Comparison of ENCODE assay signal across 17 cellular contexts in the genomic region with DNA sequence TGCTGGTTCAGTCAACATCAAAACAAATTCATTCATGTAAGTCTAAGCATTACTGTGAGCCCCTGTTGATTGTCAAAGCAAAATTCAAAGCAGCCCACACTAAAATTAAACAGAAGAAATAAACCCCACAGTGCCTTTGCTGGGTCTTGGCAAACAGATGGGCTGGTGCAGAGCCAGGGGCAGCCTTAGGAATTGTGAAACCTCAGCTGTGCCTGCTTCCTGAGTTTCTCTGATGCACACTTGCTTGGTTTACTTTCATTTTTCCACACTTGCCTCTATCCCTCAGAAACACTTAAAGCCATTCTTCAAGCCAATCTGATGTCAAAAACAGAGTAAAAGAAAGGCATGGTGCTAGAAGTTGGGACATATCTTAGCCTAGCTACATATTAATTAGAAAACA. TPM values are rescaled to one million over a fixed set of nuclear protein-coding genes. Genes with fewer than 3 reads are reported as not detected.
DNase-seq lines count a peak whose midpoint lies in the region; ATAC-seq and TF ChIP-seq lines count a peak whose summit lies in the region.
"Had no signal": no experiment of that assay in that cellular context is flagged by ENCODE, and none has a peak within 500 bp of the region (broad histone marks: within the 10 kb centered on the region; RNA-seq: fewer than 3 reads in every experiment).

No MANE protein-coding gene starts in this region.

- H3K27ac ChIP-seq in breast epithelium (no peak overlapping the region), right cardiac atrium (ENCODE audit: low read length) (no peak overlapping the region), tibial artery (no peak overlapping the region)
- H3K27ac ChIP-seq: ascending aorta had no signal

- H3K27me3 Mint-ChIP-seq in MCF 10A (ENCODE audit: insufficient read depth, unreplicated experiment): no peaks in the 10 kb centered on the region
- H3K27me3 Mint-ChIP-seq: activated B cell treated with CpG ODN at 0.5 μM for 24 hours had no signal

- in situ Hi-C loops in astrocyte of the cerebellum (cut with HindIII; ENCODE audit: low sequenced_read_pairs): no loop called here

- POLR2A ChIA-PET in MCF 10A (lab: Yijun Ruan, JAX): no interaction called here
- POLR2A ChIA-PET in GM10248 (lab: Yijun Ruan, JAX): no interaction called here

- H3K9me3 Mint-ChIP-seq in MCF 10A (ENCODE audit: unreplicated experiment): peaks cover 14% of the 10 kb centered on the region

- H3K9me3 ChIP-seq in breast epithelium (no peaks in the 10 kb centered on the region), right cardiac atrium (ENCODE audit: control insufficient read depth, low read length) (no peaks in the 10 kb centered on the region), tibial artery (no peaks in the 10 kb centered on the region)
- H3K9me3 ChIP-seq: ascending aorta, HAP-1 had no signal

- ATAC-seq in right cardiac atrium: peak; percentile 76 to 78

- no peak overlapping the region for H3K4me3 Mint-ChIP-seq in MCF 10A (ENCODE audit: unreplicated experiment)
- H3K4me3 Mint-ChIP-seq: activated B cell treated with CpG ODN at 0.5 μM for 24 hours, neural crest cell had no signal

- H3K4me1 ChIP-seq in breast epithelium (no peaks in the 10 kb centered on the region), right cardiac atrium (ENCODE audit: control insufficient read depth, insufficient read depth, low read length) (no peaks in the 10 kb centered on the region), tibial artery (no peaks in the 10 kb centered on the region)
- H3K4me1 ChIP-seq: ascending aorta, HAP-1 had no signal

- no peaks in the 10 kb centered on the region for H3K36me3 Mint-ChIP-seq in MCF 10A (ENCODE audit: insufficient read depth, unreplicated experiment)

- peak; percentile 57 for DNase-seq in MCF 10A (ENCODE audit: unreplicated experiment)
- no peak for DNase-seq in breast epithelium (ENCODE audit: low spot score in 2 of 2)
- peak; percentile 24 for DNase-seq in astrocyte of the cerebellum (ENCODE audit: low read depth)
- peak; percentile 59 to 87 (median 80) for DNase-seq in right cardiac atrium
- peak; percentile 40 to 71 for DNase-seq in tibial artery
- no peak for DNase-seq in GM10248 (ENCODE audit: extremely low spot score)
- no peak for DNase-seq in NCI-H774 (lab: John Stamatoyannopoulos, UW)
- no peak for DNase-seq in COLO668 (lab: John Stamatoyannopoulos, UW; ENCODE audit: unreplicated experiment)
- DNase-seq: activated B cell treated with CpG ODN at 0.5 μM for 24 hours; activated T-cell treated with anti-CD3 and anti-CD28 coated beads, Interleukin-2, amount 50 U/mL, for 1 hour; kidney; stimulated activated CD4-positive, alpha-beta T cell treated with anti-CD3 and anti-CD28 coated beads, Interleukin-4, amount 100 ng/mL, for 1 hour had no signal

- TF ChIP-seq POLR2A in breast epithelium (IDR thresholded peaks at IDR 0.05): no peak

- H3K27ac Mint-ChIP-seq in MCF 10A (ENCODE audit: low read depth, unreplicated experiment): no peak overlapping the region
- H3K27ac Mint-ChIP-seq: activated B cell treated with CpG ODN at 0.5 μM for 24 hours had no signal

- no peaks in the 10 kb centered on the region for H3K4me1 Mint-ChIP-seq in MCF 10A (ENCODE audit: insufficient read depth, unreplicated experiment)
- H3K4me1 Mint-ChIP-seq: activated B cell treated with CpG ODN at 0.5 μM for 24 hours, neural crest cell had no signal

- intact Hi-C loops in MCF 10A (cut with micrococcal nuclease) (no loop called here), breast epithelium (cut with DNase I; ENCODE audit: low total_unique reads) (no loop called here), right cardiac atrium (cut with DNase I) (no loop called here), tibial artery (cut with DNase I; ENCODE audit: low total_unique reads) (no loop called here)

- TF ChIP-seq CTCF in MCF 10A (IDR thresholded peaks at IDR 0.05; ENCODE audit: unreplicated experiment) (no peak), breast epithelium (IDR thresholded peaks at IDR 0.05) (no peak), astrocyte of the cerebellum (IDR thresholded peaks at IDR 0.05; ENCODE audit: low read depth, low read length, missing control alignments) (no peak), tibial artery (IDR thresholded peaks at IDR 0.05) (no peak), GM10248 (IDR thresholded peaks at IDR 0.05; ENCODE audit: control extremely low read depth, extremely low read depth, low read depth, missing control alignments) (no peak)

- no peaks in the 10 kb centered on the region for H3K36me3 ChIP-seq in breast epithelium
- H3K36me3 ChIP-seq in tibial artery: no peaks in the 10 kb centered on the region
- H3K36me3 ChIP-seq: ascending aorta, HAP-1 had no signal

- no peak overlapping the region for H3K4me3 ChIP-seq in breast epithelium
- H3K4me3 ChIP-seq in astrocyte of the cerebellum (ENCODE audit: low read depth, low read length): no peak overlapping the region
- no peak overlapping the region for H3K4me3 ChIP-seq in right cardiac atrium (ENCODE audit: low read length)
- H3K4me3 ChIP-seq in tibial artery: no peak overlapping the region
- H3K4me3 ChIP-seq: ascending aorta, HAP-1 had no signal

- H3K27me3 ChIP-seq in breast epithelium: no peaks in the 10 kb centered on the region
- no peaks in the 10 kb centered on the region for H3K27me3 ChIP-seq in right cardiac atrium (ENCODE audit: control insufficient read depth, insufficient read depth)
- H3K27me3 ChIP-seq in tibial artery: no peaks in the 10 kb centered on the region
- H3K27me3 ChIP-seq: ascending aorta had no signal

- CTCF ChIA-PET in MCF 10A (lab: Yijun Ruan, JAX): no interaction called here
- CTCF ChIA-PET in GM10248 (lab: Yijun Ruan, JAX): no interaction called here

- BruUV-seq in MCF 10A (replicated peaks; lab: Mats Ljungman, UMichigan): no TSS peak

RNA-seq across cellular contexts. Expression of a gene that starts 6.5 kb away (rescaled TPM):
- total RNA-seq in MCF 10A (2022): not detected in 2 replicates
- total RNA-seq in breast epithelium: under 1 TPM in 2 of 3 donors, not detected in 1; 0.15 to 0.33 TPM
- total RNA-seq in right cardiac atrium: not detected
- polyA plus RNA-seq in right cardiac atrium: not detected
- total RNA-seq: ascending aorta, NCI-H460, neural crest cell, SK-MEL-5 had no signal

Comparison
In these comparisons a context has a peak if more than half of its experiments do, and no peak if none do; other contexts are left out.
1. DNase-seq: peak in MCF 10A (single experiment), astrocyte of the cerebellum (single experiment), right cardiac atrium (3 of 3) and tibial artery (2 of 2); none in breast epithelium (0 of 2), GM10248 (single experiment), NCI-H774 (single experiment) and COLO668 (single experiment).